3 cellular contexts compared by ENCODE assay signal in the genomic region with DNA sequence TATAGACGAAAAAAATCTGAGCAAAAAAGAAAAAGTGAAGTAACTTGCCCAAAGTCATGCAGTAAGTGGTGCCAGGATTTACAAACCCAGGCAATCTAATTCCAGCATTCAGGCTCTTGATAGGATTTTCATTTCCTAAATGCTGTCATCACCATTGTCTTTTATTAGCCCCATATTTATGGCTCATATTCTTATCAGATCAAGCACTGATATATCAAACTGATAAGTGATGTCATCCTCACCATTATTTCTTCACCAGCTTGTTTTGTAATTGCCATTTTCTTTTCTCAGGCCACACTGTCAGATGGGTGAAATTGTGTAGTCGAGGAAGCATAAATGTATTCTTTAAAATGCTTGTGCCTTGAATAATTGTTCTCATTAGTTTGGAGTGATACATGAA.
TF ChIP-seq lines count a peak whose summit lies in the region.

No MANE protein-coding gene starts in this region.

TF ChIP-seq in SK-N-SH, 30 proteins besides CTCF, POLR2A, EP300 and RAD21:
- peak; percentile 9; the same call in 1 of the 2 replicates for TF ChIP-seq TCF12 (IDR thresholded peaks at IDR 0.05)
- 0 out of 2 replicates have a peak, but pooled peaks have one; percentile 23 for TF ChIP-seq GATA2 (CRISPR knock-in tag; IDR thresholded peaks at IDR 0.05)
- no peak for TF ChIP-seq TAF1 (IDR thresholded peaks at IDR 0.05; ENCODE audit: borderline replicate concordance, low read depth, low read length)

TF ChIP-seq in SK-N-SH treated with all-trans-retinoic acid at 6 μM for 48 hours, 23 proteins besides CTCF, POLR2A, EP300 and RAD21:
- TF ChIP-seq ESRRG (CRISPR knock-in tag; IDR thresholded peaks at IDR 0.05): no peak

TF ChIP-seq in K562, 482 proteins besides CTCF, POLR2A, EP300 and RAD21 (continues in another document):
- TF ChIP-seq RAD51 (IDR thresholded peaks at IDR 0.05; ENCODE audit: borderline replicate concordance, low read depth) (no peak), CBX8 (IDR thresholded peaks at IDR 0.05; ENCODE audit: borderline replicate concordance, extremely low read depth, low read depth, low read length, poor library complexity, severe bottlenecking) (no peak), CHD2 (IDR thresholded peaks at IDR 0.05; ENCODE audit: low read depth, low read length) (no peak), SNIP1 (IDR thresholded peaks at IDR 0.05; ENCODE audit: low read depth) (no peak), FIP1L1 (IDR thresholded peaks at IDR 0.05; ENCODE audit: low read depth, low read length, poor library complexity, severe bottlenecking) (no peak), EZH2 (IDR thresholded peaks at IDR 0.05; ENCODE audit: borderline replicate concordance, low read depth, low read length) (no peak), ZNF121 (CRISPR knock-in tag; conservative IDR thresholded peaks at IDR 0.05) (no peak), ELF1 (tag; IDR thresholded peaks at IDR 0.05) (no peak), ZNF699 (CRISPR knock-in tag; IDR thresholded peaks at IDR 0.05; ENCODE audit: insufficient replicate concordance) (no peak), ZNF77 (CRISPR knock-in tag; IDR thresholded peaks at IDR 0.05) (no peak), ZNF217 (CRISPR knock-in tag; IDR thresholded peaks at IDR 0.05) (no peak), MEIS2 (IDR thresholded peaks at IDR 0.05; ENCODE audit: partially characterized antibody) (peak; percentile 45), PHF20 (IDR thresholded peaks at IDR 0.05; ENCODE audit: partially characterized antibody) (no peak), NCOR1 (IDR thresholded peaks at IDR 0.05) (no peak), RBBP5 (IDR thresholded peaks at IDR 0.05; ENCODE audit: borderline replicate concordance, insufficient read depth, low read length, poor library complexity, severe bottlenecking) (no peak), SRSF1 (IDR thresholded peaks at IDR 0.05; ENCODE audit: low read depth, low read length) (no peak), ZNF586 (CRISPR knock-in tag; conservative IDR thresholded peaks at IDR 0.05) (no peak), ZNF12 (CRISPR knock-in tag; IDR thresholded peaks at IDR 0.05) (no peak), ZNF57 (CRISPR knock-in tag; IDR thresholded peaks at IDR 0.05) (no peak), FOXA3 (CRISPR knock-in tag; conservative IDR thresholded peaks at IDR 0.05 in 1 of 2, IDR thresholded peaks at IDR 0.05 in 1 of 2) (no peak), HNRNPLL (IDR thresholded peaks at IDR 0.05; ENCODE audit: low read depth, low read length, poor library complexity, severe bottlenecking) (no peak), RBM15 (IDR thresholded peaks at IDR 0.05; ENCODE audit: insufficient read depth, low read length) (no peak), HDAC3 (IDR thresholded peaks at IDR 0.05; ENCODE audit: borderline replicate concordance, partially characterized antibody) (no peak), MECOM (CRISPR knock-in tag; IDR thresholded peaks at IDR 0.05) (no peak), MEF2D (tag; conservative IDR thresholded peaks at IDR 0.05; ENCODE audit: low read depth) (no peak), ZEB2 (IDR thresholded peaks at IDR 0.05) (no peak), MAFG (tag; conservative IDR thresholded peaks at IDR 0.05) (no peak), ZNF780A (CRISPR knock-in tag; IDR thresholded peaks at IDR 0.05) (no peak), FOXK2 (conservative IDR thresholded peaks at IDR 0.05 in 1 of 2, IDR thresholded peaks at IDR 0.05 in 1 of 2; ENCODE audit: low read depth in 2 of 2) (no peak), ZBTB7A (IDR thresholded peaks at IDR 0.05; ENCODE audit: borderline replicate concordance, control insufficient read depth, low read depth, low read length) (no peak), ZC3H8 (IDR thresholded peaks at IDR 0.05) (no peak), JUND (IDR thresholded peaks at IDR 0.05; ENCODE audit: borderline replicate concordance, low read depth, low read length) (0 out of 2 replicates have a peak, but pooled peaks have one; percentile 19), JUND (tag; IDR thresholded peaks at IDR 0.05; ENCODE audit: borderline replicate concordance, low read depth, low read length) (no peak)
- TF ChIP-seq, protein P1, sequence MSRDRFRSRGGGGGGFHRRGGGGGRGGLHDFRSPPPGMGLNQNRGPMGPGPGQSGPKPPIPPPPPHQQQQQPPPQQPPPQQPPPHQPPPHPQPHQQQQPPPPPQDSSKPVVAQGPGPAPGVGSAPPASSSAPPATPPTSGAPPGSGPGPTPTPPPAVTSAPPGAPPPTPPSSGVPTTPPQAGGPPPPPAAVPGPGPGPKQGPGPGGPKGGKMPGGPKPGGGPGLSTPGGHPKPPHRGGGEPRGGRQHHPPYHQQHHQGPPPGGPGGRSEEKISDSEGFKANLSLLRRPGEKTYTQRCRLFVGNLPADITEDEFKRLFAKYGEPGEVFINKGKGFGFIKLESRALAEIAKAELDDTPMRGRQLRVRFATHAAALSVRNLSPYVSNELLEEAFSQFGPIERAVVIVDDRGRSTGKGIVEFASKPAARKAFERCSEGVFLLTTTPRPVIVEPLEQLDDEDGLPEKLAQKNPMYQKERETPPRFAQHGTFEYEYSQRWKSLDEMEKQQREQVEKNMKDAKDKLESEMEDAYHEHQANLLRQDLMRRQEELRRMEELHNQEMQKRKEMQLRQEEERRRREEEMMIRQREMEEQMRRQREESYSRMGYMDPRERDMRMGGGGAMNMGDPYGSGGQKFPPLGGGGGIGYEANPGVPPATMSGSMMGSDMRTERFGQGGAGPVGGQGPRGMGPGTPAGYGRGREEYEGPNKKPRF (IDR thresholded peaks at IDR 0.05; ENCODE audit: low read depth, low read length): no peak
- TF ChIP-seq, protein P2, sequence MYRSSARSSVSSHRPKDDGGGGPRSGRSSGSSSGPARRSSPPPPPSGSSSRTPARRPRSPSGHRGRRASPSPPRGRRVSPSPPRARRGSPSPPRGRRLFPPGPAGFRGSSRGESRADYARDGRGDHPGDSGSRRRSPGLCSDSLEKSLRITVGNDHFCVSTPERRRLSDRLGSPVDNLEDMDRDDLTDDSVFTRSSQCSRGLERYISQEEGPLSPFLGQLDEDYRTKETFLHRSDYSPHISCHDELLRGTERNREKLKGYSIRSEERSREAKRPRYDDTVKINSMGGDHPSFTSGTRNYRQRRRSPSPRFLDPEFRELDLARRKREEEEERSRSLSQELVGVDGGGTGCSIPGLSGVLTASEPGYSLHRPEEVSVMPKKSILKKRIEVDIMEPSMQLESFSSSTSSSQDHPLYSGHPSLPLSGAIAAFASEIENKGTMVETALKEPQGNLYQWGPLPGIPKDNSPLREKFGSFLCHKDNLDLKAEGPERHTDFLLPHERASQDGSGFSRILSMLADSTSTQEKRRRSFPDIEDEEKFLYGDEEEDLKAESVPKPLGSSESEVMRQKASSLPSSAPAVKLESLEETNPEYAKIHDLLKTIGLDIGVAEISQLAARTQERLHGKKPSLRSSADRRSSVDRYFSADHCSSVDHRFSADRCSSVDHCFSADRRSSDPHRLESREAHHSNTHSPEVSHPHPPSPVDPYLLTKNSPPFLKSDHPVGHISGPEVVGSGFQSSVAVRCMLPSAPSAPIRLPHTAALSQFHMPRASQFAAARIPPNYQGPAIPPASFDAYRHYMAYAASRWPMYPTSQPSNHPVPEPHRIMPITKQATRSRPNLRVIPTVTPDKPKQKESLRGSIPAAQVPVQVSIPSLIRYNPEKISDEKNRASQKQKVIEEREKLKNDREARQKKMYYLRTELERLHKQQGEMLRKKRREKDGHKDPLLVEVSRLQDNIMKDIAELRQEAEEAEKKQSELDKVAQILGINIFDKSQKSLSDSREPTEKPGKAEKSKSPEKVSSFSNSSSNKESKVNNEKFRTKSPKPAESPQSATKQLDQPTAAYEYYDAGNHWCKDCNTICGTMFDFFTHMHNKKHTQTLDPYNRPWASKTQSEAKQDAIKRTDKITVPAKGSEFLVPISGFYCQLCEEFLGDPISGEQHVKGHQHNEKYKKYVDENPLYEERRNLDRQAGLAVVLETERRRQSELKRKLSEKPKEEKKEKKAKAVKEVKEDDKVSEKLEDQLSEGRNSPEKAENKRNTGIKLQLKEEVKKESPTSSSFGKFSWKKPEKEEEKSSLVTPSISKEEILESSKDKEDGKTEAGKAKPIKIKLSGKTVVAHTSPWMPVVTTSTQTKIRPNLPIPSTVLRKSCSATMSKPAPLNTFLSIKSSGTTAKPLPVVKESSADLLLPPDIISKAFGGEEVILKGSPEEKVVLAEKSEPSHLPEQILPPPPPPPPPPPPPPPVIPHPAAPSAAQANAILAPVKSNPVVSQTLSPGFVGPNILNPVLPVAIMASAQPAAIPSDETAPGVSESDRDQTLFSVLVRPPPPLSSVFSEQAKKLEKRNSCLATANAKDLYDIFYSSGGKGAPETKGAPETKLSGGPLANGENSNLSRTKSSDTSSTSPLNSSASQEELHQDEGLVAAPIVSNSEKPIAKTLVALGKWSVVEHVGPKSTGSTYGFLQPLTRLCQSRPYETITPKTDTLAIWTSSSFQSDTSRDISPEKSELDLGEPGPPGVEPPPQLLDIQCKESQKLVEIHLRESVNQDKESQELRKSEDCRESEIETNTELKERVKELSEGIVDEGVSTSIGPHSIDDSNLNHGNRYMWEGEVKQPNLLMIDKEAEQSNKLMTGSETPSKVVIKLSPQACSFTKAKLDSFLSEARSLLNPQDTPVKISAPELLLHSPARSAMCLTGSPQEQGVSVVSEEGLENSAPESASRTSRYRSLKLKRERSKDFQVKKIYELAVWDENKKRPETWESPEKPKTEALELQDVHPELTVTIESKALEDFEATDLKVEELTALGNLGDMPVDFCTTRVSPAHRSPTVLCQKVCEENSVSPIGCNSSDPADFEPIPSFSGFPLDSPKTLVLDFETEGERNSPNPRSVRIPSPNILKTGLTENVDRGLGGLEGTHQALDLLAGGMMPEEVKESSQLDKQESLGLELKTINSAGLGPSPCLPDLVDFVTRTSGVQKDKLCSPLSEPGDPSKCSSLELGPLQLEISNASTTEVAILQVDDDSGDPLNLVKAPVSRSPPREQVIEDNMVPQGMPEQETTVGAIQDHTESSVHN (IDR thresholded peaks at IDR 0.05; ENCODE audit: borderline replicate concordance in 1 of 2, low read depth in 1 of 2): no peak
- TF ChIP-seq, protein P3, sequence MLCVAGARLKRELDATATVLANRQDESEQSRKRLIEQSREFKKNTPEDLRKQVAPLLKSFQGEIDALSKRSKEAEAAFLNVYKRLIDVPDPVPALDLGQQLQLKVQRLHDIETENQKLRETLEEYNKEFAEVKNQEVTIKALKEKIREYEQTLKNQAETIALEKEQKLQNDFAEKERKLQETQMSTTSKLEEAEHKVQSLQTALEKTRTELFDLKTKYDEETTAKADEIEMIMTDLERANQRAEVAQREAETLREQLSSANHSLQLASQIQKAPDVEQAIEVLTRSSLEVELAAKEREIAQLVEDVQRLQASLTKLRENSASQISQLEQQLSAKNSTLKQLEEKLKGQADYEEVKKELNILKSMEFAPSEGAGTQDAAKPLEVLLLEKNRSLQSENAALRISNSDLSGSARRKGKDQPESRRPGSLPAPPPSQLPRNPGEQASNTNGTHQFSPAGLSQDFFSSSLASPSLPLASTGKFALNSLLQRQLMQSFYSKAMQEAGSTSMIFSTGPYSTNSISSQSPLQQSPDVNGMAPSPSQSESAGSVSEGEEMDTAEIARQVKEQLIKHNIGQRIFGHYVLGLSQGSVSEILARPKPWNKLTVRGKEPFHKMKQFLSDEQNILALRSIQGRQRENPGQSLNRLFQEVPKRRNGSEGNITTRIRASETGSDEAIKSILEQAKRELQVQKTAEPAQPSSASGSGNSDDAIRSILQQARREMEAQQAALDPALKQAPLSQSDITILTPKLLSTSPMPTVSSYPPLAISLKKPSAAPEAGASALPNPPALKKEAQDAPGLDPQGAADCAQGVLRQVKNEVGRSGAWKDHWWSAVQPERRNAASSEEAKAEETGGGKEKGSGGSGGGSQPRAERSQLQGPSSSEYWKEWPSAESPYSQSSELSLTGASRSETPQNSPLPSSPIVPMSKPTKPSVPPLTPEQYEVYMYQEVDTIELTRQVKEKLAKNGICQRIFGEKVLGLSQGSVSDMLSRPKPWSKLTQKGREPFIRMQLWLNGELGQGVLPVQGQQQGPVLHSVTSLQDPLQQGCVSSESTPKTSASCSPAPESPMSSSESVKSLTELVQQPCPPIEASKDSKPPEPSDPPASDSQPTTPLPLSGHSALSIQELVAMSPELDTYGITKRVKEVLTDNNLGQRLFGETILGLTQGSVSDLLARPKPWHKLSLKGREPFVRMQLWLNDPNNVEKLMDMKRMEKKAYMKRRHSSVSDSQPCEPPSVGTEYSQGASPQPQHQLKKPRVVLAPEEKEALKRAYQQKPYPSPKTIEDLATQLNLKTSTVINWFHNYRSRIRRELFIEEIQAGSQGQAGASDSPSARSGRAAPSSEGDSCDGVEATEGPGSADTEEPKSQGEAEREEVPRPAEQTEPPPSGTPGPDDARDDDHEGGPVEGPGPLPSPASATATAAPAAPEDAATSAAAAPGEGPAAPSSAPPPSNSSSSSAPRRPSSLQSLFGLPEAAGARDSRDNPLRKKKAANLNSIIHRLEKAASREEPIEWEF (CRISPR knock-in tag; IDR thresholded peaks at IDR 0.05): no peak
- TF ChIP-seq, protein P4, sequence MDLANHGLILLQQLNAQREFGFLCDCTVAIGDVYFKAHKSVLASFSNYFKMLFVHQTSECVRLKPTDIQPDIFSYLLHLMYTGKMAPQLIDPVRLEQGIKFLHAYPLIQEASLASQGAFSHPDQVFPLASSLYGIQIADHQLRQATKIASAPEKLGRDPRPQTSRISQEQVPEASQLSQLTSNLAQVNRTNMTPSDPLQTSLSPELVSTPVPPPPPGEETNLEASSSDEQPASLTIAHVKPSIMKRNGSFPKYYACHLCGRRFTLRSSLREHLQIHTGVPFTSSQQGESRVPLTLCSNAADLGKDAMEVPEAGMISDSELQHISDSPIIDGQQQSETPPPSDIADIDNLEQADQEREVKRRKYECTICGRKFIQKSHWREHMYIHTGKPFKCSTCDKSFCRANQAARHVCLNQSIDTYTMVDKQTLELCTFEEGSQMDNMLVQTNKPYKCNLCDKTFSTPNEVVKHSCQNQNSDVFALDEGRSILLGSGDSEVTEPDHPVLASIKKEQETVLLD (IDR thresholded peaks at IDR 0.05): 0 out of 2 replicates have a peak, but pooled peaks have one; percentile 35
- TF ChIP-seq, protein P5, sequence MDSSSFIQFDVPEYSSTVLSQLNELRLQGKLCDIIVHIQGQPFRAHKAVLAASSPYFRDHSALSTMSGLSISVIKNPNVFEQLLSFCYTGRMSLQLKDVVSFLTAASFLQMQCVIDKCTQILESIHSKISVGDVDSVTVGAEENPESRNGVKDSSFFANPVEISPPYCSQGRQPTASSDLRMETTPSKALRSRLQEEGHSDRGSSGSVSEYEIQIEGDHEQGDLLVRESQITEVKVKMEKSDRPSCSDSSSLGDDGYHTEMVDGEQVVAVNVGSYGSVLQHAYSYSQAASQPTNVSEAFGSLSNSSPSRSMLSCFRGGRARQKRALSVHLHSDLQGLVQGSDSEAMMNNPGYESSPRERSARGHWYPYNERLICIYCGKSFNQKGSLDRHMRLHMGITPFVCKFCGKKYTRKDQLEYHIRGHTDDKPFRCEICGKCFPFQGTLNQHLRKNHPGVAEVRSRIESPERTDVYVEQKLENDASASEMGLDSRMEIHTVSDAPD (CRISPR knock-in tag; IDR thresholded peaks at IDR 0.05): no peak
- TF ChIP-seq, protein P6, sequence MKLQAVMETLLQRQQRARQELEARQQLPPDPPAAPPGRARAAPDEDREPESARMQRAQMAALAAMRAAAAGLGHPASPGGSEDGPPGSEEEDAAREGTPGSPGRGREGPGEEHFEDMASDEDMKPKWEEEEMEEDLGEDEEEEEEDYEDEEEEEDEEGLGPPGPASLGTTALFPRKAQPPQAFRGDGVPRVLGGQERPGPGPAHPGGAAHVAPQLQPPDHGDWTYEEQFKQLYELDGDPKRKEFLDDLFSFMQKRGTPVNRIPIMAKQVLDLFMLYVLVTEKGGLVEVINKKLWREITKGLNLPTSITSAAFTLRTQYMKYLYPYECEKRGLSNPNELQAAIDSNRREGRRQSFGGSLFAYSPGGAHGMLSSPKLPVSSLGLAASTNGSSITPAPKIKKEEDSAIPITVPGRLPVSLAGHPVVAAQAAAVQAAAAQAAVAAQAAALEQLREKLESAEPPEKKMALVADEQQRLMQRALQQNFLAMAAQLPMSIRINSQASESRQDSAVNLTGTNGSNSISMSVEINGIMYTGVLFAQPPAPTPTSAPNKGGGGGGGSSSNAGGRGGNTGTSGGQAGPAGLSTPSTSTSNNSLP (IDR thresholded peaks at IDR 0.05; ENCODE audit: borderline replicate concordance, low read depth, low read length): no peak
